Comparison of ENCODE assay signal across 25 cellular contexts in genomic region chr1:27464926-27465325, GRCh38. TPM values are rescaled to one million over a fixed set of nuclear protein-coding genes. Genes with fewer than 3 reads are reported as not detected.
DNase-seq lines count a peak whose midpoint lies in the region; ATAC-seq and TF ChIP-seq lines count a peak whose summit lies in the region.
"Had no signal": no experiment of that assay in that cellular context is flagged by ENCODE, and none has a peak within 500 bp of the region (broad histone marks: within the 10 kb centered on the region; RNA-seq: fewer than 3 reads in every experiment).

No MANE protein-coding gene starts in this region.

- H3K27ac ChIP-seq in GM23338 (ENCODE audit: low read depth): 0 out of 2 replicates have a peak overlapping the region, but pooled peaks have one; percentile 20
- peak overlapping the region; percentile 9 for H3K27ac ChIP-seq in OCI-LY7 (ENCODE audit: low read depth, low read length, poor library complexity, severe bottlenecking)
- H3K27ac ChIP-seq in psoas muscle: peak overlapping the region; percentile 37
- H3K27ac ChIP-seq: brain microvascular endothelial cell, colonic mucosa, left ventricle myocardium inferior, neural progenitor cell, sigmoid colon, tibial artery had no signal

- intact Hi-C loops in OCI-LY7 (cut with micrococcal nuclease; ENCODE audit: unreplicated experiment) (no loop called here), psoas muscle (cut with DNase I) (no loop called here)

- no peaks in the 10 kb centered on the region for H3K27me3 ChIP-seq in GM23338 (ENCODE audit: insufficient read depth)
- no peaks in the 10 kb centered on the region for H3K27me3 ChIP-seq in psoas muscle (ENCODE audit: insufficient read depth in 3 of 3, low read length in 2 of 3)
- H3K27me3 ChIP-seq: brain microvascular endothelial cell, colonic mucosa, esophagus squamous epithelium, neural progenitor cell, sigmoid colon, tibial artery had no signal

- no peak overlapping the region for H3K4me3 ChIP-seq in GM23338
- H3K4me3 ChIP-seq in OCI-LY7 (ENCODE audit: low read depth, low read length, poor library complexity, severe bottlenecking): no peak overlapping the region
- H3K4me3 ChIP-seq in psoas muscle: no peak overlapping the region
- H3K4me3 ChIP-seq: colonic mucosa, esophagus squamous epithelium, left ventricle myocardium inferior, neural progenitor cell, sigmoid colon, SK-N-MC, tibial artery had no signal

- H4K20me1 ChIP-seq in GM23338 (replicated peaks; ENCODE audit: insufficient read depth): peaks cover 30% of the 10 kb centered on the region
- H4K20me1 ChIP-seq in OCI-LY7 (ENCODE audit: insufficient read depth, low read length): peaks cover 6% of the 10 kb centered on the region; the same call in 1 of the 2 replicates

- DNase-seq in GM23338 (ENCODE audit: low spot score): no peak
- no peak for DNase-seq in OCI-LY7 (ENCODE audit: low spot score)
- DNase-seq in central memory CD8-positive, alpha-beta T cell (ENCODE audit: low spot score in 2 of 2): no peak
- no peak for DNase-seq in psoas muscle
- DNase-seq in activated CD4-positive, alpha-beta T cell treated with anti-CD3 and anti-CD28 coated beads for 4 hours: no peak
- DNase-seq: brain microvascular endothelial cell; colonic mucosa; effector memory CD4-positive, alpha-beta T cell; esophagus squamous epithelium; hypothalamus; left ventricle myocardium inferior; MV-4-11; NCI-H1694 treated with DMSO at 0.1 percent for 48 hours; NCI-H526; posterior cingulate gyrus; RPMI8226; sigmoid colon; stimulated activated naive CD8-positive, alpha-beta T cell treated with anti-CD3 and anti-CD28 coated beads, Interleukin-15, amount 100 ng/mL, for 72 hours; tibial artery had no signal

- H3K4me2 ChIP-seq in GM23338 (no peak overlapping the region), OCI-LY7 (ENCODE audit: low read length) (peak overlapping the region; percentile 1; the same call in 1 of the 2 replicates)
- H3K4me2 ChIP-seq: neural progenitor cell had no signal

- ATAC-seq in GM23338: no peak
- no peak for ATAC-seq in central memory CD8-positive, alpha-beta T cell (replicated peaks; ENCODE audit: extremely low read depth, poor library complexity, severe bottlenecking)
- no peak for ATAC-seq in psoas muscle
- no peak for ATAC-seq in GM21619 (IDR thresholded peaks at IDR 0.05; ENCODE audit: unreplicated experiment)
- no peak for ATAC-seq in activated CD4-positive, CD25-positive, alpha-beta regulatory T cell treated with anti-CD3 and anti-CD28 coated beads, Interleukin-2, amount 50 U/mL, for 24 hours
- ATAC-seq: stimulated activated naive CD8-positive, alpha-beta T cell treated with anti-CD3 and anti-CD28 coated beads, Interleukin-15, amount 100 ng/mL, for 72 hours had no signal

- H3K4me1 Mint-ChIP-seq in GM23338: peaks cover 10% of the 10 kb centered on the region; the same call in 2 of the 3 replicates
- H3K4me1 Mint-ChIP-seq in central memory CD8-positive, alpha-beta T cell: peaks cover 42% of the 10 kb centered on the region

- peaks cover 10% of the 10 kb centered on the region; the same call in 1 of the 2 replicates for H3F3A ChIP-seq in GM23338 (replicated peaks; ENCODE audit: low read depth)

- BruUV-seq in OCI-LY7 (replicated peaks; lab: Mats Ljungman, UMichigan): no TSS peak

- 46 to 75% (median 53%) methylated on average over 4 of the region's 4 CpGs for WGBS in psoas muscle, 3 donors

- H3K27ac Mint-ChIP-seq in GM23338: no peak overlapping the region
- peak overlapping the region; percentile 68 for H3K27ac Mint-ChIP-seq in central memory CD8-positive, alpha-beta T cell (ENCODE audit: low read depth)
- H3K27ac Mint-ChIP-seq: mesothelial cell of epicardium; neural progenitor cell; stimulated activated naive CD8-positive, alpha-beta T cell treated with anti-CD3 and anti-CD28 coated beads, Interleukin-15, amount 100 ng/mL, for 72 hours; T-helper 1 cell treated with Interleukin-12 subunit alpha and Interleukin-12 subunit beta and Interleukin-4 antibody, amounts not matched to agents 30 μg/mL and 1 μg/mL, for 36 hours had no signal

- no peaks in the 10 kb centered on the region for H3K9me3 Mint-ChIP-seq in GM23338
- H3K9me3 Mint-ChIP-seq in central memory CD8-positive, alpha-beta T cell: no peaks in the 10 kb centered on the region
- H3K9me3 Mint-ChIP-seq: mesothelial cell of epicardium; stimulated activated naive CD8-positive, alpha-beta T cell treated with anti-CD3 and anti-CD28 coated beads, Interleukin-15, amount 100 ng/mL, for 72 hours; T-helper 1 cell treated with Interleukin-12 subunit alpha and Interleukin-12 subunit beta and Interleukin-4 antibody, amounts not matched to agents 30 μg/mL and 1 μg/mL, for 36 hours had no signal

- no peak for TF ChIP-seq CTCF in GM23338 (conservative IDR thresholded peaks at IDR 0.05; ENCODE audit: low read depth in 2 of 2)
- no peak for TF ChIP-seq CTCF in OCI-LY7 (conservative IDR thresholded peaks at IDR 0.05; ENCODE audit: low read length)
- TF ChIP-seq CTCF in psoas muscle (IDR thresholded peaks at IDR 0.05): no peak

- H3K79me2 ChIP-seq in GM23338 (replicated peaks; ENCODE audit: insufficient read depth) (peaks cover 97% of the 10 kb centered on the region), OCI-LY7 (ENCODE audit: insufficient read depth, low read depth, low read length) (peaks cover 93% of the 10 kb centered on the region)

- no peaks in the 10 kb centered on the region for H3K36me3 ChIP-seq in GM23338 (ENCODE audit: insufficient read depth)
- peaks cover 58% of the 10 kb centered on the region for H3K36me3 ChIP-seq in OCI-LY7 (ENCODE audit: insufficient read depth, low read length)
- peaks cover 8 to 9% of the 10 kb centered on the region in 2 donors for H3K36me3 ChIP-seq in psoas muscle (ENCODE audit: insufficient read depth in 1 of 2, low read depth in 1 of 2)
- H3K36me3 ChIP-seq: colonic mucosa, neural progenitor cell had no signal

- POLR2A ChIA-PET in OCI-LY7 (lab: Charles Lee): interaction anchor here (0.9 to 3.5 kb wide), 7 partner anchors 8 to 39 kb away, joined by 3 to 11 read pairs (median 5); no protein-coding TSS in a partner anchor

- H3K27me3 Mint-ChIP-seq in GM23338 (ENCODE audit: insufficient read depth, low read depth, poor library complexity): peaks cover 3% of the 10 kb centered on the region
- no peaks in the 10 kb centered on the region for H3K27me3 Mint-ChIP-seq in central memory CD8-positive, alpha-beta T cell
- H3K27me3 Mint-ChIP-seq: stimulated activated naive CD8-positive, alpha-beta T cell treated with anti-CD3 and anti-CD28 coated beads, Interleukin-15, amount 100 ng/mL, for 72 hours had no signal

- CTCF ChIA-PET in OCI-LY7 (lab: Charles Lee; ENCODE audit: unreplicated experiment): no interaction called here

- H3K4me3 Mint-ChIP-seq in GM23338: no peak overlapping the region
- no peak overlapping the region for H3K4me3 Mint-ChIP-seq in central memory CD8-positive, alpha-beta T cell
- H3K4me3 Mint-ChIP-seq: mesothelial cell of epicardium; neural progenitor cell; stimulated activated naive CD8-positive, alpha-beta T cell treated with anti-CD3 and anti-CD28 coated beads, Interleukin-15, amount 100 ng/mL, for 72 hours; T-helper 1 cell treated with Interleukin-12 subunit alpha and Interleukin-12 subunit beta and Interleukin-4 antibody, amounts not matched to agents 30 μg/mL and 1 μg/mL, for 36 hours had no signal

- H2AFZ ChIP-seq in GM23338 (no peak overlapping the region), OCI-LY7 (ENCODE audit: low read length) (no peak overlapping the region)
- H2AFZ ChIP-seq: neural progenitor cell had no signal

- H3K9me2 ChIP-seq in GM23338 (ENCODE audit: insufficient read depth) (no peaks in the 10 kb centered on the region), OCI-LY7 (ENCODE audit: insufficient read depth, low read length) (no peaks in the 10 kb centered on the region)

- H3K4me1 ChIP-seq in GM23338 (ENCODE audit: insufficient read depth) (peaks cover 12% of the 10 kb centered on the region; the same call in 1 of the 2 replicates), OCI-LY7 (ENCODE audit: insufficient read depth, low read length, poor library complexity, severe bottlenecking) (peaks cover 18% of the 10 kb centered on the region), psoas muscle (peaks cover 49% of the 10 kb centered on the region)
- H3K4me1 ChIP-seq: colonic mucosa, neural progenitor cell had no signal

- H3K9me3 ChIP-seq in OCI-LY7 (ENCODE audit: low read length): peaks cover 5% of the 10 kb centered on the region; the same call in 1 of the 2 replicates
- no peaks in the 10 kb centered on the region for H3K9me3 ChIP-seq in psoas muscle
- H3K9me3 ChIP-seq: colonic mucosa, esophagus squamous epithelium, left ventricle myocardium inferior, sigmoid colon, tibial artery had no signal

- H3K36me3 Mint-ChIP-seq in GM23338 (ENCODE audit: low read depth): peaks cover 9% of the 10 kb centered on the region; the same call in 2 of the 3 replicates
- H3K36me3 Mint-ChIP-seq in central memory CD8-positive, alpha-beta T cell (ENCODE audit: insufficient read depth): peaks cover 14% of the 10 kb centered on the region

RNA-seq across cellular contexts. Expression of gene WASF2, which starts 25.0 kb away (rescaled TPM):
- 37.2 and 40.9 TPM in 2 replicates for total RNA-seq in GM23338 (2014; rRNA removed; shearing (Covaris generic))
- polyA plus RNA-seq in GM23338 (2016; fragmentation: Nextera tagmentation; extraction: Ambion mirVana) (89.5 and 95.6 TPM in 2 replicates), psoas muscle (10 to 100 TPM in 2 of 3 donors, 1 to 10 TPM in 1; 7.9 to 14.2 (median 11.3) TPM)
- total RNA-seq in OCI-LY7 (2014; rRNA removed; shearing (Covaris generic)): 25.1 and 26.9 TPM in 2 replicates
- total RNA-seq in OCI-LY7 (2022) (106 and 110 TPM in 2 replicates), psoas muscle (10 to 100 TPM; 29.4 to 40.6 (median 35.9) TPM)
